8 cellular contexts compared by ENCODE assay signal in the genomic region with DNA sequence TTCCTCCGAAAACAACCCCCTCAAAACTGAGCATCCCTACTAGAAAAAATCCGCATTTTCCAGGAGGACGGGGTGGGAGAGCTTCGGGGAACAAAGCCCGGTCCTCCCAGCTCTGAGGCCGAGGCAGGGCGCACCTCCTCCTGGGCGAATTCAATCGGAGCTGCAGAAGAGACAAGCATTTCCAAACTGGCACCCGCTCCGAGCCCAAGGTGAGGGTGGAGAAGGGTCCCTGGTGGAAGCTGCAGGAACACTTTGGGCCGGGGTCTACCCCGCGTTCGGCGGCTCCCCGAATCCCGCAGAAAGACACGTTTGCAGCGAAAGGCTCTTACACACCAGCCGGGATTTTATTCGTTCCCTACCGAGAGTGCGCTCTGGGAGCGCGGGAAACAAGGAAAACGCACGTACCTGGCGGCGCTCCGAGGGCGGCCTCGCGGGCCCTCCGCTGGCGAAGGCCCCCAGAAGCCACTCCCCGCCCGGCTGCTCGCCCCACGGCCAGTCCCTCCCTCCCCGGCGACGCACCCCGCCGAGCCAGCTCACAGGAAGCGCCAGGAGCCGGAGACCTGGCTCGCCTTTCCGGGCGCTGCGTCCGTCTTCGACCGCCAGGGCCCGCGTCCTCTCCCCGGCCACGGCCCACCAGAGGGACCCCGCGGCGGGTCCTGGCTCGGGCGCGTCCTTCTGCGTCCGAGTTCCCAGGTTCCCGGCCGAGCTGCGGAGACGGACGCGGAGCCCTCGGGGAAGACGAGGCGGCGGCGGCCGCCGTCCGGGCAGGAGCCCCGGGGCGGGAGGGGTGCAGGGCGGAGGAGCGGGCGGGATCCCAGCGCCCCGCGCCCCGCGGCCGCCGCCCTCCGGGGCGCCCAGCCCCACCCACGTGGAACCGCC. TPM values are rescaled to one million over a fixed set of nuclear protein-coding genes. Genes with fewer than 3 reads are reported as not detected.
DNase-seq lines count a peak whose midpoint lies in the region; ATAC-seq and FAIRE-seq lines count a peak whose summit lies in the region.

No MANE protein-coding gene starts in this region.

- peak overlapping the region; percentile 51 for H3K4me3 Mint-ChIP-seq in activated CD4-positive, alpha-beta T cell treated with anti-CD3 and anti-CD28 coated beads, Interleukin-2, amount 10 ng/mL, durations not matched to agents 7 days and 5 days

- H3K9me3 Mint-ChIP-seq in activated CD4-positive, alpha-beta T cell treated with anti-CD3 and anti-CD28 coated beads, Interleukin-2, amount 10 ng/mL, durations not matched to agents 7 days and 5 days = no peaks in the 10 kb centered on the region

- POLR2A ChIA-PET in activated CD4-positive, alpha-beta T cell treated with anti-CD3 and anti-CD28 coated beads, Interleukin-2, amount 10 ng/mL, durations not matched to agents 7 days and 5 days (lab: Charles Lee) = no interaction called here

- DNase-seq in AG08396 (ENCODE audit: low spot score) (peak; percentile 95), GM18507 (ENCODE audit: extremely low spot score, insufficient read length, low read depth) (peak; percentile 80), NCI-H2196 (lab: John Stamatoyannopoulos, UW; ENCODE audit: unreplicated experiment) (peak; percentile 88), medulla oblongata (ENCODE audit: extremely low spot score) (peak; percentile 51)
- peak; percentile 49 for DNase-seq in activated CD4-positive, alpha-beta T cell treated with anti-CD3 and anti-CD28 coated beads, Interleukin-2, amount 10 ng/mL, durations not matched to agents 7 days and 5 days
- peak; percentile 14 to 34 (median 19) for DNase-seq in effector memory CD4-positive, alpha-beta T cell
- peak; percentile 74 for DNase-seq in stimulated activated CD8-positive, alpha-beta memory T cell treated with anti-CD3 and anti-CD28 coated beads, Interleukin-4, amount 100 ng/mL, for 48 hours

- peaks cover 4% of the 10 kb centered on the region for H3K36me3 Mint-ChIP-seq in activated CD4-positive, alpha-beta T cell treated with anti-CD3 and anti-CD28 coated beads, Interleukin-2, amount 10 ng/mL, durations not matched to agents 7 days and 5 days (ENCODE audit: low read depth)

- FAIRE-seq in GM18507 (lab: Jason Lieb, UNC) = peak; percentile 65

- peaks cover 42% of the 10 kb centered on the region for H3K4me1 ChIP-seq in effector memory CD4-positive, alpha-beta T cell (ENCODE audit: control insufficient read depth, insufficient read depth, low read length, poor library complexity, severe bottlenecking)

- peak overlapping the region; percentile 45 for H3K4me3 ChIP-seq in effector memory CD4-positive, alpha-beta T cell (ENCODE audit: insufficient read depth, low read depth, low read length, poor library complexity, severe bottlenecking)

- H3K4me1 Mint-ChIP-seq in activated CD4-positive, alpha-beta T cell treated with anti-CD3 and anti-CD28 coated beads, Interleukin-2, amount 10 ng/mL, durations not matched to agents 7 days and 5 days = peaks cover 8% of the 10 kb centered on the region

- CTCF ChIA-PET in activated CD4-positive, alpha-beta T cell treated with anti-CD3 and anti-CD28 coated beads, Interleukin-2, amount 10 ng/mL, durations not matched to agents 7 days and 5 days (lab: Charles Lee) = interaction anchor here (0.7 kb wide), 1 partner anchor 139 kb away, joined by 3 read pairs; no protein-coding TSS in a partner anchor

- no peaks in the 10 kb centered on the region for H3K36me3 ChIP-seq in effector memory CD4-positive, alpha-beta T cell (ENCODE audit: control insufficient read depth, insufficient read depth, low read length)

- H3K27ac ChIP-seq in effector memory CD4-positive, alpha-beta T cell (ENCODE audit: insufficient read depth, low read length, poor library complexity, severe bottlenecking) = no peak overlapping the region

- ATAC-seq in HG02973 (IDR thresholded peaks at IDR 0.05; ENCODE audit: unreplicated experiment) = peak; percentile 39

- peaks cover 50% of the 10 kb centered on the region for H3K27me3 Mint-ChIP-seq in activated CD4-positive, alpha-beta T cell treated with anti-CD3 and anti-CD28 coated beads, Interleukin-2, amount 10 ng/mL, durations not matched to agents 7 days and 5 days

- H3K27me3 ChIP-seq in effector memory CD4-positive, alpha-beta T cell (replicated peaks; ENCODE audit: control insufficient read depth, insufficient read depth, low read length, poor library complexity, severe bottlenecking) = peaks cover 54% of the 10 kb centered on the region

- no peaks in the 10 kb centered on the region for H3K9me3 ChIP-seq in effector memory CD4-positive, alpha-beta T cell (ENCODE audit: control insufficient read depth, low read length)

- peak overlapping the region; percentile 50 for H3K27ac Mint-ChIP-seq in activated CD4-positive, alpha-beta T cell treated with anti-CD3 and anti-CD28 coated beads, Interleukin-2, amount 10 ng/mL, durations not matched to agents 7 days and 5 days

RNA-seq across cellular contexts. Expression of a gene that starts 49.8 kb away (rescaled TPM):
- not detected for total RNA-seq in activated CD4-positive, alpha-beta T cell treated with anti-CD3 and anti-CD28 coated beads, Interleukin-2, amount 10 ng/mL, durations not matched to agents 7 days and 5 days

RNA-seq across cellular contexts. Expression of a gene that starts 50.3 kb away (rescaled TPM):
- 100 to 1,000 TPM in 1 of 2 experiments, 10 to 100 TPM in 1; 94.4 to 109 TPM for total RNA-seq in activated CD4-positive, alpha-beta T cell treated with anti-CD3 and anti-CD28 coated beads, Interleukin-2, amount 10 ng/mL, durations not matched to agents 7 days and 5 days

Comparison
In these comparisons a context has a peak if more than half of its experiments do, and no peak if none do; other contexts are left out.
1. DNase-seq: peak in every context shown above with its lines; median percentile 95 in AG08396; 88 in NCI-H2196; 80 in GM18507; 74 in stimulated activated CD8-positive, alpha-beta memory T cell treated with anti-CD3 and anti-CD28 coated beads, Interleukin-4, amount 100 ng/mL, for 48 hours; 51 in medulla oblongata; 49 in activated CD4-positive, alpha-beta T cell treated with anti-CD3 and anti-CD28 coated beads, Interleukin-2, amount 10 ng/mL, durations not matched to agents 7 days and 5 days; 19 in effector memory CD4-positive, alpha-beta T cell.